ENCODE assay signal across 8 cellular contexts in the genomic region with DNA sequence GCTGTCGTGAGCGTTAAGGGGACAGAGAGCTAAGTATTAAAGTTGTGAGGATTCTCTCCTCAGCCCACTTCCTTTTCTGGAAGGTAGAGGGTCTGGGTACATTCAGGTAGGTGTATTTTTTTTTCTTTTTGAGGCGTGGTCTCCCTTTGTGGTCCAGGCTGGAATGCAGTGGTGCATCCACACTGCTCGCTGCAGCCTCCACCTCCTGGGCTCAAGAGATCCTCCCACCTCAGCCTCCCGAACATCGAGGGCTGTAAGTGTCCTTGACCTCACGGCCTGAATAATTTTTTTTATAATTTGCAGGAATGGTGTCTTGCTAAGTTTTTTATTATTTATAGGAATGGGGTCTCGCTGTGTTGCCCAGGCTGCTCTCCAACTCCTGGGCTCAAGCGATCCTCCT. TPM values are rescaled to one million over a fixed set of nuclear protein-coding genes. Genes with fewer than 3 reads are reported as not detected.
DNase-seq lines count a peak whose midpoint lies in the region; ATAC-seq, FAIRE-seq and TF ChIP-seq lines count a peak whose summit lies in the region.

No MANE protein-coding gene starts in this region.

- H3K27me3 ChIP-seq in HUES64 (ENCODE audit: insufficient read depth, low read length) (no peaks in the 10 kb centered on the region), bronchial epithelial cell (ENCODE audit: control insufficient read depth, insufficient read depth, low read length) (no peaks in the 10 kb centered on the region)

- no peak for ATAC-seq in naive B cell (ENCODE audit: low read depth in 2 of 2)

- peak overlapping the region; percentile 93; the same call in 1 of the 2 replicates for H3K9ac ChIP-seq in HUES64 (ENCODE audit: low read depth, low read length)

- no peak overlapping the region for H3K27ac ChIP-seq in HUES64 (ENCODE audit: low read depth, low read length)

- intact Hi-C loops in posterior vena cava (cut with DNase I) = no loop called here

- H3K4me3 ChIP-seq in AG04449 (ENCODE audit: low read depth, low read length) (peak overlapping the region; percentile 89), HUES64 (ENCODE audit: low read length) (peak overlapping the region; percentile 89), bronchial epithelial cell (ENCODE audit: low read depth, low read length) (peak overlapping the region; percentile 98)

- DNase-seq in AG04449 (ENCODE audit: low read depth, low spot score) (no peak), bronchial epithelial cell (ENCODE audit: low read depth) (no peak), naive B cell (no peak), mesenteric fat pad (ENCODE audit: low spot score) (no peak), NCI-H187 treated with DMSO at 0.1 percent for 48 hours (lab: John Stamatoyannopoulos, UW) (no peak), GM19238 (ENCODE audit: insufficient read length, low spot score) (no peak), posterior vena cava (ENCODE audit: low spot score) (no peak)

- H3K27ac Mint-ChIP-seq in naive B cell = peak overlapping the region in 4 of 6 donors; percentile 51 to 89 (median 82)

- no peaks in the 10 kb centered on the region for H3K9me3 Mint-ChIP-seq in naive B cell

- H3K27me3 Mint-ChIP-seq in naive B cell = no peaks in the 10 kb centered on the region

- 68% methylated on average over 9 of the region's 9 CpGs for WGBS in HUES64

- H3K4me1 Mint-ChIP-seq in naive B cell = peaks cover 25 to 30% (median 27%) of the 10 kb centered on the region in 3 donors

- H3K4me3 Mint-ChIP-seq in naive B cell = peak overlapping the region; percentile 82 to 99 (median 88)

- H3K4me1 ChIP-seq in HUES64 (ENCODE audit: insufficient read depth, low read length) = no peaks in the 10 kb centered on the region

- CTCF ChIA-PET in AG04449 (lab: Yijun Ruan, JAX) = interaction anchor here (1.0 to 1.1 kb wide), 2 partner anchors 17 to 93 kb away, joined by 3 read pairs; no protein-coding TSS in a partner anchor

- POLR2A ChIA-PET in AG04449 (lab: Yijun Ruan, JAX) = no interaction called here

- H3K36me3 ChIP-seq in HUES64 (ENCODE audit: insufficient read depth, low read length) = peaks cover 49% of the 10 kb centered on the region
- peaks cover 24% of the 10 kb centered on the region for H3K36me3 ChIP-seq in bronchial epithelial cell (ENCODE audit: control insufficient read depth, insufficient read depth, low read length)

- TF ChIP-seq CTCF in AG04449 (IDR thresholded peaks at IDR 0.05; ENCODE audit: insufficient read depth, low read length, missing control alignments) = no peak
- TF ChIP-seq CTCF in bronchial epithelial cell (IDR thresholded peaks at IDR 0.05; ENCODE audit: insufficient read depth, low read length, severe bottlenecking) = no peak

- H3K9me3 ChIP-seq in HUES64 (ENCODE audit: insufficient read depth, low read depth, low read length) = 0 out of 2 replicates have a peak, but pooled peaks cover 3% of the 10 kb centered on the region

- no peak for FAIRE-seq in bronchial epithelial cell (lab: Jason Lieb, UNC)

- peaks cover 0 to 17% of the 10 kb centered on the region in 2 donors for H3K36me3 Mint-ChIP-seq in naive B cell

RNA-seq across cellular contexts. Expression of a gene that starts 1.4 kb away (rescaled TPM):
- 53.9 TPM for polyA plus RNA-seq in HUES64 (2013, experiment 1 of 2)
- 37.2 TPM for polyA plus RNA-seq in HUES64 (2013, experiment 2 of 2)
- total RNA-seq in bronchial epithelial cell = 14.7 and 22.9 TPM in 2 replicates
- 10 to 100 TPM in 5 of 6 donors, 1 to 10 TPM in 1; 9.7 to 43.2 (median 22.5) TPM for polyA plus RNA-seq in naive B cell (ENCODE audit: low read depth in 6 of 6)
- 38.1 TPM for total RNA-seq in mesenteric fat pad
- total RNA-seq in posterior vena cava = 10 to 100 TPM; 12.5 to 16.1 TPM

RNA-seq across cellular contexts. Expression of a gene that starts 19.2 kb away (rescaled TPM):
- 24.5 TPM for polyA plus RNA-seq in HUES64 (2013, experiment 1 of 2)
- 27.7 TPM for polyA plus RNA-seq in HUES64 (2013, experiment 2 of 2)
- 5.8 and 6.7 TPM in 2 replicates for total RNA-seq in bronchial epithelial cell
- polyA plus RNA-seq in naive B cell (ENCODE audit: low read depth in 6 of 6) = 10 to 100 TPM in 1 of 6 donors, 1 to 10 TPM in 5; 5.8 to 11.7 (median 6.4) TPM
- total RNA-seq in mesenteric fat pad = 43.2 TPM
- 10 to 100 TPM; 32.6 to 35.2 TPM for total RNA-seq in posterior vena cava

RNA-seq across cellular contexts. Expression of a gene that starts 36.1 kb away (rescaled TPM):
- polyA plus RNA-seq in HUES64 (2013, experiment 1 of 2) = 23.2 TPM
- polyA plus RNA-seq in HUES64 (2013, experiment 2 of 2) = 27.8 TPM
- total RNA-seq in bronchial epithelial cell (3.2 and 11.3 TPM in 2 replicates), mesenteric fat pad (19.4 TPM), posterior vena cava (10 to 100 TPM; 23.0 to 23.8 TPM)
- polyA plus RNA-seq in naive B cell (ENCODE audit: low read depth in 6 of 6) = 1 to 10 TPM in 1 of 6 donors, under 1 TPM in 5; 0.22 to 2.1 (median 0.73) TPM
